In the genomic region with DNA sequence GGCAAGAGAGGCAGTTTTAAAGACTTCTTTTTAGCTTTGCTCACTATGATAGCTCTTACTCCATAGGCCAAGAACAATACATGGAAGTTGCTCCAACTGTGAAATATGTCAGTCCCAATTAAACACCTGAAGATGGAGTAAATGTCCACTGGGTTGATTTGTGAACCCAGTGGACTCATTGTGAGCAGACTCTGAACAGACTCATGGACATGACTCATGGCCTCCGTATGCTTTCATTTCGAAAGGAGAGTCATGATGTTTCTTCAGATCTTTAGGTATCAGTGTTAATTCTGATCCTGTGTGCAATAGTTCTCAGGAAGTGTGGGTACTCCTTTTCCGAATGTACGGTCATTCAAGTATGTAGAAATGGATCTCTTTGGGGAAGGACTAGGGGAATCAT, we compare ENCODE assay signal across 2 cellular contexts.
TF ChIP-seq lines count a peak whose summit lies in the region.

No MANE protein-coding gene starts in this region.

TF ChIP-seq in IMR-90, 13 proteins besides CTCF, POLR2A, EP300 and RAD21:
- peak; percentile 85 for TF ChIP-seq CEBPB (IDR thresholded peaks at IDR 0.05; ENCODE audit: low read depth, low read length)
- TF ChIP-seq FOS (IDR thresholded peaks at IDR 0.05; ENCODE audit: low read depth, low read length) = peak; percentile 70
- no peak for TF ChIP-seq BHLHE40 (IDR thresholded peaks at IDR 0.05; ENCODE audit: low read depth, low read length)

TF ChIP-seq in HEK293T, 16 proteins besides CTCF, POLR2A, EP300 and RAD21:
- TF ChIP-seq FOXK2 (IDR thresholded peaks at IDR 0.05) = no peak
- no peak for TF ChIP-seq CTBP1 (IDR thresholded peaks at IDR 0.05; ENCODE audit: borderline replicate concordance)
